Comparison of ENCODE assay signal across 7 cellular contexts in the genomic region with DNA sequence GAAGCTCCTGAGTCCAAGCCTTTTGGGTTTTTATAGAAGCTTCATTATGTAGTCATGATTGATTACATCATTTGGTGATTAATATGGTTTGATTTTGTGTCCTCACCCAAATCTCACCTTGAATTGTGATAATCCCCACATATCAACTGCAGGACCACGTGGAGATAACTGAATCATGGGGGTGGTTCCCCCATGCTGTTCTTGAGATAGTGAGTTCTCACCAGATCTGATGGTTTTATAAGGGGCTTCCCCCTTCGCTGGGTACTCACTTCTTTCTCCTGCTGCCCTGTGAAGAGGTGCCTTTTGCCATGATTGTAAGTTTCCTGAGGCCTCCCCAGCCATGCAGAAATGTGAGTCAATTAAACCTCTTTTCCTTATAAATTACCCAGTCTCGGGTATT. TPM values are rescaled to one million over a fixed set of nuclear protein-coding genes. Genes with fewer than 3 reads are reported as not detected.
DNase-seq lines count a peak whose midpoint lies in the region; ATAC-seq lines count a peak whose summit lies in the region.
"Not testable (repeated sequence)": the region's sequence is repeated elsewhere in the genome, so short reads cannot be mapped to it uniquely, and the experiment has no call there.

No MANE protein-coding gene starts in this region.

- not testable (repeated sequence) for H3K4me3 Mint-ChIP-seq in activated CD4-positive, alpha-beta T cell treated with anti-CD3 and anti-CD28 coated beads for 36 hours; activated T-cell treated with anti-CD3 and anti-CD28 coated beads, Interleukin-2, amount 50 U/mL, for 24 hours; activated naive CD4-positive, alpha-beta T cell treated with anti-CD3 and anti-CD28 coated beads, Interleukin-2, amount 10 ng/mL, durations not matched to agents 7 days and 5 days; stimulated activated naive B cell treated with anti-CD40 and anti-IgM and Interleukin-4, amounts not matched to agents 10 μg/mL and 1 μg/mL and 100 μg/mL, for 72 hours
- peak overlapping the region in 9 of 10 donors; percentile 4 to 75 (median 60) for H3K4me3 Mint-ChIP-seq in naive thymus-derived CD8-positive, alpha-beta T cell

- peaks cover 81% of the 10 kb centered on the region for H3K36me3 Mint-ChIP-seq in activated CD4-positive, alpha-beta T cell treated with anti-CD3 and anti-CD28 coated beads for 36 hours (ENCODE audit: low read depth)
- H3K36me3 Mint-ChIP-seq in activated T-cell treated with anti-CD3 and anti-CD28 coated beads, Interleukin-2, amount 50 U/mL, for 24 hours (ENCODE audit: low read depth), result peaks cover 84% of the 10 kb centered on the region
- peaks cover 86% of the 10 kb centered on the region for H3K36me3 Mint-ChIP-seq in activated naive CD4-positive, alpha-beta T cell treated with anti-CD3 and anti-CD28 coated beads, Interleukin-2, amount 10 ng/mL, durations not matched to agents 7 days and 5 days
- H3K36me3 Mint-ChIP-seq in naive thymus-derived CD8-positive, alpha-beta T cell, result peaks cover 58 to 80% (median 63%) of the 10 kb centered on the region in 3 donors
- H3K36me3 Mint-ChIP-seq in stimulated activated naive B cell treated with anti-CD40 and anti-IgM and Interleukin-4, amounts not matched to agents 10 μg/mL and 1 μg/mL and 100 μg/mL, for 72 hours, result peaks cover 63 to 79% of the 10 kb centered on the region in 2 donors

- H3K27ac Mint-ChIP-seq in activated CD4-positive, alpha-beta T cell treated with anti-CD3 and anti-CD28 coated beads for 36 hours, result peak overlapping the region; percentile 16
- H3K27ac Mint-ChIP-seq in activated T-cell treated with anti-CD3 and anti-CD28 coated beads, Interleukin-2, amount 50 U/mL, for 24 hours, result peak overlapping the region; percentile 57
- peak overlapping the region; percentile 96 for H3K27ac Mint-ChIP-seq in activated naive CD4-positive, alpha-beta T cell treated with anti-CD3 and anti-CD28 coated beads, Interleukin-2, amount 10 ng/mL, durations not matched to agents 7 days and 5 days
- peak overlapping the region in 9 of 10 donors; percentile 36 to 98 (median 88) for H3K27ac Mint-ChIP-seq in naive thymus-derived CD8-positive, alpha-beta T cell
- peak overlapping the region; percentile 42 for H3K27ac Mint-ChIP-seq in stimulated activated naive B cell treated with anti-CD40 and anti-IgM and Interleukin-4, amounts not matched to agents 10 μg/mL and 1 μg/mL and 100 μg/mL, for 72 hours

- H3K27me3 Mint-ChIP-seq in activated CD4-positive, alpha-beta T cell treated with anti-CD3 and anti-CD28 coated beads for 36 hours; activated T-cell treated with anti-CD3 and anti-CD28 coated beads, Interleukin-2, amount 50 U/mL, for 24 hours; activated naive CD4-positive, alpha-beta T cell treated with anti-CD3 and anti-CD28 coated beads, Interleukin-2, amount 10 ng/mL, durations not matched to agents 7 days and 5 days; naive thymus-derived CD8-positive, alpha-beta T cell; stimulated activated naive B cell treated with anti-CD40 and anti-IgM and Interleukin-4, amounts not matched to agents 10 μg/mL and 1 μg/mL and 100 μg/mL, for 72 hours: not testable (repeated sequence)

- DNase-seq in activated CD4-positive, alpha-beta T cell treated with anti-CD3 and anti-CD28 coated beads for 36 hours; activated T-cell treated with anti-CD3 and anti-CD28 coated beads, Interleukin-2, amount 50 U/mL, for 24 hours; activated naive CD4-positive, alpha-beta T cell treated with anti-CD3 and anti-CD28 coated beads, Interleukin-2, amount 10 ng/mL, durations not matched to agents 7 days and 5 days; naive thymus-derived CD8-positive, alpha-beta T cell; stimulated activated naive B cell treated with anti-CD40 and anti-IgM and Interleukin-4, amounts not matched to agents 10 μg/mL and 1 μg/mL and 100 μg/mL, for 72 hours: not testable (repeated sequence)

- intact Hi-C loops in activated CD4-positive, alpha-beta T cell treated with anti-CD3 and anti-CD28 coated beads for 36 hours (cut with DNase I, micrococcal nuclease), result not testable (repeated sequence)

- CTCF ChIA-PET in activated CD4-positive, alpha-beta T cell treated with anti-CD3 and anti-CD28 coated beads for 36 hours (lab: Charles Lee), result interaction anchor here (0.9 to 3.0 kb wide), 5 partner anchors 9 to 125 kb away, joined by 3 to 12 read pairs (median 5); no protein-coding TSS in a partner anchor
- CTCF ChIA-PET in activated naive CD4-positive, alpha-beta T cell treated with anti-CD3 and anti-CD28 coated beads, Interleukin-2, amount 10 ng/mL, durations not matched to agents 7 days and 5 days (lab: Charles Lee), result interaction anchor here (0.9 to 2.4 kb wide), 3 partner anchors 30 to 124 kb away, joined by 3 to 9 read pairs (median 8); partner anchors contain the start of gene PCNX1

- peak overlapping the region; percentile 71 for H3K27ac ChIP-seq in KOPT-K1 (ENCODE audit: low read depth, low read length, poor library complexity, severe bottlenecking)
- H3K27ac ChIP-seq in angular gyrus (ENCODE audit: low read depth, low read length), result peak overlapping the region; percentile 2

- H3K36me3 ChIP-seq in KOPT-K1 (ENCODE audit: insufficient read depth, low read length), result peaks cover 34% of the 10 kb centered on the region

- H3K9me3 Mint-ChIP-seq in activated CD4-positive, alpha-beta T cell treated with anti-CD3 and anti-CD28 coated beads for 36 hours (ENCODE audit: low read depth), result peaks cover 47% of the 10 kb centered on the region
- H3K9me3 Mint-ChIP-seq in activated T-cell treated with anti-CD3 and anti-CD28 coated beads, Interleukin-2, amount 50 U/mL, for 24 hours, result peaks cover 44% of the 10 kb centered on the region
- H3K9me3 Mint-ChIP-seq in activated naive CD4-positive, alpha-beta T cell treated with anti-CD3 and anti-CD28 coated beads, Interleukin-2, amount 10 ng/mL, durations not matched to agents 7 days and 5 days, result peaks cover 69% of the 10 kb centered on the region
- H3K9me3 Mint-ChIP-seq in naive thymus-derived CD8-positive, alpha-beta T cell, result peaks cover 16 to 80% (median 55%) of the 10 kb centered on the region in 9 donors
- peaks cover 28 to 34% of the 10 kb centered on the region in 2 donors for H3K9me3 Mint-ChIP-seq in stimulated activated naive B cell treated with anti-CD40 and anti-IgM and Interleukin-4, amounts not matched to agents 10 μg/mL and 1 μg/mL and 100 μg/mL, for 72 hours

- peak; percentile 83 for ATAC-seq in activated CD4-positive, alpha-beta T cell treated with anti-CD3 and anti-CD28 coated beads for 36 hours
- ATAC-seq in naive thymus-derived CD8-positive, alpha-beta T cell; stimulated activated naive B cell treated with anti-CD40 and anti-IgM and Interleukin-4, amounts not matched to agents 10 μg/mL and 1 μg/mL and 100 μg/mL, for 72 hours (replicated peaks): not testable (repeated sequence)

- H3K4me1 Mint-ChIP-seq in activated CD4-positive, alpha-beta T cell treated with anti-CD3 and anti-CD28 coated beads for 36 hours, result peaks cover 60% of the 10 kb centered on the region
- H3K4me1 Mint-ChIP-seq in activated T-cell treated with anti-CD3 and anti-CD28 coated beads, Interleukin-2, amount 50 U/mL, for 24 hours (ENCODE audit: low read depth), result peaks cover 77% of the 10 kb centered on the region
- peaks cover 51% of the 10 kb centered on the region for H3K4me1 Mint-ChIP-seq in activated naive CD4-positive, alpha-beta T cell treated with anti-CD3 and anti-CD28 coated beads, Interleukin-2, amount 10 ng/mL, durations not matched to agents 7 days and 5 days
- peaks cover 37 to 69% (median 63%) of the 10 kb centered on the region in 4 donors for H3K4me1 Mint-ChIP-seq in naive thymus-derived CD8-positive, alpha-beta T cell
- peaks cover 12 to 33% of the 10 kb centered on the region in 2 donors for H3K4me1 Mint-ChIP-seq in stimulated activated naive B cell treated with anti-CD40 and anti-IgM and Interleukin-4, amounts not matched to agents 10 μg/mL and 1 μg/mL and 100 μg/mL, for 72 hours

- H3K9me3 ChIP-seq in KOPT-K1 (ENCODE audit: insufficient read depth, low read length, poor library complexity, severe bottlenecking), result peaks cover 58% of the 10 kb centered on the region

- POLR2A ChIA-PET in activated CD4-positive, alpha-beta T cell treated with anti-CD3 and anti-CD28 coated beads for 36 hours (lab: Charles Lee), result interaction anchor here (0.7 kb wide), 1 partner anchor 651 kb away, joined by 3 read pairs; no protein-coding TSS in a partner anchor
- POLR2A ChIA-PET in naive thymus-derived CD8-positive, alpha-beta T cell (lab: Charles Lee), result interaction anchor here (2.0 to 4.1 kb wide), 4 partner anchors 12 to 36 kb away, joined by 6 to 24 read pairs (median 14); partner anchors contain the start of gene PCNX1

RNA-seq across cellular contexts. Expression of gene PCNX1, which starts 35.5 kb away (rescaled TPM):
- 10 to 100 TPM; 38.4 to 57.9 TPM for total RNA-seq in activated CD4-positive, alpha-beta T cell treated with anti-CD3 and anti-CD28 coated beads for 36 hours
- 10 to 100 TPM; 73.7 to 78.6 TPM for total RNA-seq in naive thymus-derived CD8-positive, alpha-beta T cell
- polyA plus RNA-seq in naive thymus-derived CD8-positive, alpha-beta T cell, result 1 to 10 TPM; 5.5 to 8.3 (median 7.9) TPM

Comparison
In these comparisons a context has a peak if more than half of its experiments do, and no peak if none do; other contexts are left out.
1. H3K27ac Mint-ChIP-seq: peak in every context shown above with its lines; median percentile 96 in activated naive CD4-positive, alpha-beta T cell treated with anti-CD3 and anti-CD28 coated beads, Interleukin-2, amount 10 ng/mL, durations not matched to agents 7 days and 5 days; 88 in naive thymus-derived CD8-positive, alpha-beta T cell; 57 in activated T-cell treated with anti-CD3 and anti-CD28 coated beads, Interleukin-2, amount 50 U/mL, for 24 hours; 42 in stimulated activated naive B cell treated with anti-CD40 and anti-IgM and Interleukin-4, amounts not matched to agents 10 μg/mL and 1 μg/mL and 100 μg/mL, for 72 hours; 16 in activated CD4-positive, alpha-beta T cell treated with anti-CD3 and anti-CD28 coated beads for 36 hours.